In genomic region chr15:29686445-29687203, GRCh38 we compare ENCODE assay signal across 23 cellular contexts.
DNase-seq lines count a peak whose midpoint lies in the region; FAIRE-seq and TF ChIP-seq lines count a peak whose summit lies in the region.
"Had no signal": no experiment of that assay in that cellular context is flagged by ENCODE, and none has a peak within 500 bp of the region (broad histone marks: within the 10 kb centered on the region; RNA-seq: fewer than 3 reads in every experiment).

No MANE protein-coding gene starts in this region.

- H3K9me3 ChIP-seq in Peyer's patch: no peaks in the 10 kb centered on the region
- H3K9me3 ChIP-seq in left ventricle myocardium inferior (replicated peaks): no peaks in the 10 kb centered on the region
- no peaks in the 10 kb centered on the region for H3K9me3 ChIP-seq in BE2C
- H3K9me3 ChIP-seq: BLaER1, HAP-1, tibial nerve had no signal

- intact Hi-C loops in left ventricle myocardium inferior (cut with micrococcal nuclease): no loop called here

- no peak for TF ChIP-seq CTCF in Peyer's patch (IDR thresholded peaks at IDR 0.05)
- TF ChIP-seq CTCF in left ventricle myocardium inferior (IDR thresholded peaks at IDR 0.05; ENCODE audit: borderline replicate concordance): no peak
- no peak for TF ChIP-seq CTCF in BE2C (IDR thresholded peaks at IDR 0.05; ENCODE audit: low read depth, low read length)

- H3K4me1 ChIP-seq in Peyer's patch (peaks cover 0 to 3% (median 0%) of the 10 kb centered on the region in 4 donors), rectal smooth muscle tissue (ENCODE audit: control insufficient read depth, insufficient read depth, low read length) (no peaks in the 10 kb centered on the region), left ventricle myocardium inferior (no peaks in the 10 kb centered on the region), BE2C (peaks cover 3% of the 10 kb centered on the region; the same call in 1 of the 2 replicates)
- H3K4me1 ChIP-seq: HAP-1, tibial nerve had no signal

- H3K27ac ChIP-seq in Peyer's patch (peak overlapping the region in 3 of 4 donors; percentile 77 to 96 (median 92)), rectal smooth muscle tissue (ENCODE audit: low read depth, low read length) (no peak overlapping the region), left ventricle myocardium inferior (replicated peaks) (no peak overlapping the region)
- H3K27ac ChIP-seq: BLaER1, brain microvascular endothelial cell had no signal

- no peak overlapping the region for H3K9ac ChIP-seq in rectal smooth muscle tissue (ENCODE audit: low read length)
- H3K9ac ChIP-seq: BLaER1 had no signal

- H3K27me3 ChIP-seq in Peyer's patch: no peaks in the 10 kb centered on the region
- H3K27me3 ChIP-seq in rectal smooth muscle tissue (ENCODE audit: control insufficient read depth, insufficient read depth, low read length): no peaks in the 10 kb centered on the region
- H3K27me3 ChIP-seq in left ventricle myocardium inferior (ENCODE audit: low read depth): no peaks in the 10 kb centered on the region
- no peaks in the 10 kb centered on the region for H3K27me3 ChIP-seq in BE2C
- H3K27me3 ChIP-seq: BLaER1, brain microvascular endothelial cell, tibial nerve had no signal

- FAIRE-seq in frontal cortex (lab: Jason Lieb, UNC): no peak

- peak overlapping the region in 2 of 4 donors; percentile 37 to 42 for H3K4me3 ChIP-seq in Peyer's patch
- H3K4me3 ChIP-seq in rectal smooth muscle tissue (ENCODE audit: low read length): peak overlapping the region; percentile 24
- H3K4me3 ChIP-seq in left ventricle myocardium inferior: no peak overlapping the region
- no peak overlapping the region for H3K4me3 ChIP-seq in BE2C (ENCODE audit: low read depth, low read length)
- H3K4me3 ChIP-seq: BLaER1, HAP-1, tibial nerve had no signal

- TF ChIP-seq POLR2A in Peyer's patch (IDR thresholded peaks at IDR 0.05): peak; percentile 50

- DNase-seq in ELF-1 (ENCODE audit: low read depth, low spot score): peak; percentile 0
- DNase-seq in Peyer's patch: no peak
- DNase-seq in islet precursor cell: peak; percentile 37
- no peak for DNase-seq in left ventricle myocardium inferior
- no peak for DNase-seq in DMS114 treated with DMSO at 0.1 percent for 48 hours (lab: John Stamatoyannopoulos, UW; ENCODE audit: unreplicated experiment)
- DNase-seq in frontal cortex (ENCODE audit: low spot score in 2 of 2): no peak
- DNase-seq in BE2C: no peak
- DNase-seq: activated CD4-positive, alpha-beta T cell treated with anti-CD3 and anti-CD28 coated beads for 1 hour; activated CD8-positive, alpha-beta T cell treated with anti-CD3 and anti-CD28 coated beads, Interleukin-2, amount 10 ng/mL, durations not matched to agents 7 days and 5 days; activated gamma-delta T cell; activated T-cell treated with anti-CD3 and anti-CD28 coated beads, Interleukin-2, amount 50 U/mL, for 24 hours; DMS79; kidney glomerular epithelial cell; NCI-H1048; NCI-H774; stimulated activated CD4-positive, alpha-beta T cell treated with anti-CD3 and anti-CD28 coated beads, Interleukin-15, amount 100 ng/mL, for 24 hours; stimulated activated naive CD8-positive, alpha-beta T cell treated with anti-CD3 and anti-CD28 coated beads, Interleukin-15, Interleukin-2, amounts not matched to agents 100 U/mL and 50 U/mL, for 24 hours; T-helper 2 cell had no signal

- H3K36me3 ChIP-seq in Peyer's patch (no peaks in the 10 kb centered on the region), rectal smooth muscle tissue (ENCODE audit: control insufficient read depth, insufficient read depth, low read length) (no peaks in the 10 kb centered on the region), left ventricle myocardium inferior (no peaks in the 10 kb centered on the region), BE2C (no peaks in the 10 kb centered on the region)
- H3K36me3 ChIP-seq: BLaER1, brain microvascular endothelial cell, HAP-1, tibial nerve had no signal

Comparison
In these comparisons a context has a peak if more than half of its experiments do, and no peak if none do; other contexts are left out.
1. DNase-seq: peak in ELF-1 (single experiment) and islet precursor cell (single experiment); none in Peyer's patch (0 of 3), left ventricle myocardium inferior (single experiment), DMS114 treated with DMSO at 0.1 percent for 48 hours (single experiment), frontal cortex (0 of 2) and BE2C (single experiment).
2. H3K27ac ChIP-seq: peak in Peyer's patch (3 of 4); none in rectal smooth muscle tissue (single experiment) and left ventricle myocardium inferior (single experiment).